Comparison of ENCODE assay signal across 2 cellular contexts in the genomic region with DNA sequence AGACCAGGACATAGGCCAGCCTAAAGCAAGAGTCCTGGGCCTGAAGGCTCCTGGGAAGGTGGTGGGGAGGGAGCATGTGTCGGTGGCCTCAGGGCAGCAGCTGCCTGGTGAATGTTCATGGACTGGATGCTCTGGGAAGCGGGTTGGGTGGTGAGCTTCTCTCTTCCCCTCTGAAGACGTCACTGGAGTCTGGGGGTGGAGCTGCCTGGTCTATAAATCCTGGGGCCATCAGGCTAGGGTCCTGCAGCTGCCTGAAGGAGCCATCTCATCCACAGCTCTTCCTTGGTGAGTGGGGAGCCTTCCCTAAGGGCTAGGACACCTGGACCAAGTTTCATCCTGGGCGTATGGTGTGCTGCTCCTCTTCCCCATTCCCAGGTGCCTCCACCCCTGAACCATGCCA.
TF ChIP-seq lines count a peak whose summit lies in the region.

A gene with protein sequence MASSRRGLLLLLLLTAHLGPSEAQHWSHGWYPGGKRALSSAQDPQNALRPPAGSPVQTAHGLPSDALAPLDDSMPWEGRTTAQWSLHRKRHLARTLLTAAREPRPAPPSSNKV (plus strand): TSS at position 242 of the 400 bp plus-strand sequence. CDS start 793 bp downstream, outside the sequence.

TF ChIP-seq in IMR-90, 13 proteins besides CTCF, POLR2A, EP300 and RAD21 (continued from another document):
- no peak for TF ChIP-seq BHLHE40 (IDR thresholded peaks at IDR 0.05; ENCODE audit: low read depth, low read length)
- TF ChIP-seq, protein P1, sequence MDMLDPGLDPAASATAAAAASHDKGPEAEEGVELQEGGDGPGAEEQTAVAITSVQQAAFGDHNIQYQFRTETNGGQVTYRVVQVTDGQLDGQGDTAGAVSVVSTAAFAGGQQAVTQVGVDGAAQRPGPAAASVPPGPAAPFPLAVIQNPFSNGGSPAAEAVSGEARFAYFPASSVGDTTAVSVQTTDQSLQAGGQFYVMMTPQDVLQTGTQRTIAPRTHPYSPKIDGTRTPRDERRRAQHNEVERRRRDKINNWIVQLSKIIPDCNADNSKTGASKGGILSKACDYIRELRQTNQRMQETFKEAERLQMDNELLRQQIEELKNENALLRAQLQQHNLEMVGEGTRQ (IDR thresholded peaks at IDR 0.05; ENCODE audit: low read depth, low read length) = no peak
- TF ChIP-seq CEBPB (IDR thresholded peaks at IDR 0.05; ENCODE audit: low read depth, low read length) = no peak
- TF ChIP-seq CHD1 (IDR thresholded peaks at IDR 0.05; ENCODE audit: low read depth, low read length) = no peak
- no peak for TF ChIP-seq RFX5 (IDR thresholded peaks at IDR 0.05; ENCODE audit: low read depth, low read length)
- no peak for TF ChIP-seq MAZ (IDR thresholded peaks at IDR 0.05; ENCODE audit: borderline replicate concordance, low read depth, low read length)
- TF ChIP-seq RCOR1 (IDR thresholded peaks at IDR 0.05; ENCODE audit: insufficient replicate concordance, low read length) = no peak
- TF ChIP-seq FOS (IDR thresholded peaks at IDR 0.05; ENCODE audit: low read depth, low read length) = no peak
- TF ChIP-seq, protein P2, sequence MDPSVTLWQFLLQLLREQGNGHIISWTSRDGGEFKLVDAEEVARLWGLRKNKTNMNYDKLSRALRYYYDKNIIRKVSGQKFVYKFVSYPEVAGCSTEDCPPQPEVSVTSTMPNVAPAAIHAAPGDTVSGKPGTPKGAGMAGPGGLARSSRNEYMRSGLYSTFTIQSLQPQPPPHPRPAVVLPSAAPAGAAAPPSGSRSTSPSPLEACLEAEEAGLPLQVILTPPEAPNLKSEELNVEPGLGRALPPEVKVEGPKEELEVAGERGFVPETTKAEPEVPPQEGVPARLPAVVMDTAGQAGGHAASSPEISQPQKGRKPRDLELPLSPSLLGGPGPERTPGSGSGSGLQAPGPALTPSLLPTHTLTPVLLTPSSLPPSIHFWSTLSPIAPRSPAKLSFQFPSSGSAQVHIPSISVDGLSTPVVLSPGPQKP (IDR thresholded peaks at IDR 0.05; ENCODE audit: borderline replicate concordance, low read depth, low read length) = no peak

TF ChIP-seq in HEK293T, 16 proteins besides CTCF, POLR2A, EP300 and RAD21 (continued from another document):
- no peak for TF ChIP-seq LEF1 (IDR thresholded peaks at IDR 0.05; ENCODE audit: borderline replicate concordance)
- TF ChIP-seq SP1 (IDR thresholded peaks at IDR 0.05) = no peak
- TF ChIP-seq HDGF (IDR thresholded peaks at IDR 0.05; ENCODE audit: borderline replicate concordance) = no peak
- TF ChIP-seq FOXK2 (IDR thresholded peaks at IDR 0.05) = no peak
